8 cellular contexts compared by ENCODE assay signal in the genomic region with DNA sequence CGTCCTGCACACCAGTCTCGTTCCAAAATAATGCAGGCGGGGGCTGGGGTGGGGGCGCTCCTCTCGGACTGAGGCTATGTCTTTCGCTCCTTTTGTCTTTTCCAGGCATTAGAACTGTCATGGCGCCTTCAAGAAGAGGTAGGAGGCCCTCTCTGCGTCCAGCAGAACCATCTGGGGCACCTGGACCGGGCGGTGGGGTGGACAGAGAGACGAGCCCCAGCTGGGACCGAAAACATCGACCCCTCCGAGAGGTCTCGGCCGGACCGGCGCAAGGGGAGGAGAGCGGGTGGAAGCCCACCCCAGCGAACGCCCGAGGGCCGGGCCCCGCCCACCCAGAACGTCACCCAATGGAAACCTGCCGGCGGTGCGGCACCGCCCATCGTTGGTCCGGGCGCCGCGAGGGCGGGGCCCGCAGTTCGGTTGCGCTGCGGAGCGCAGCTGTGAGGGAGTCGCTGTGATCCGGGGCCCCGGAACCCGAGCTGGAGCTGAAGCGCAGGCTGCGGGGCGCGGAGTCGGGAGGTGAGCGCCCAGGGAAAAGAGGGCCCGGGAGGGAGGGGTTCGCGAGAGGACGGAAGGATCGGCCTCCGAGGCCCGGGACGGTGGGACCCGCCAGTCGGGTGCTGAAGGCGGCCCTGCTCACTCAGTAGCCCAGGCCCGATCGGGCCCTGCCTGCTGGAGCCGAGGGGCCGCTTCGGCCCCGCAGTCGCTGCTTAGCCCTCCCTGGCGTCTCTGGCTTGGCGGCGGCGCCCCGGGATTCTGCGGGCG. TPM values are rescaled to one million over a fixed set of nuclear protein-coding genes. Genes with fewer than 3 reads are reported as not detected.
DNase-seq lines count a peak whose midpoint lies in the region; ATAC-seq and TF ChIP-seq lines count a peak whose summit lies in the region.

A gene (plus strand): TSS at position 419 of the 765 bp plus-strand sequence. CDS start 4,643 bp downstream, outside the sequence.

- H3K27me3 Mint-ChIP-seq in activated B cell treated with CpG ODN at 0.5 μM for 24 hours (no peaks in the 10 kb centered on the region), immature natural killer cell (ENCODE audit: low read depth in 3 of 3) (peaks cover 2 to 16% (median 8%) of the 10 kb centered on the region in 3 donors)

- peak; percentile 88 for ATAC-seq in GM18909 (IDR thresholded peaks at IDR 0.05; ENCODE audit: poor library complexity, unreplicated experiment)
- ATAC-seq in HG03159 (IDR thresholded peaks at IDR 0.05; ENCODE audit: unreplicated experiment): peak; percentile 84
- ATAC-seq in activated B cell treated with CpG ODN at 0.5 μM for 24 hours (ENCODE audit: low read depth): peak; percentile 90

- DNase-seq in AG08396 (ENCODE audit: low spot score) (peak; percentile 94), NCI-H345 (lab: John Stamatoyannopoulos, UW) (peak; percentile 96), activated B cell treated with CpG ODN at 0.5 μM for 24 hours (peak; percentile 95), cardiac fibroblast (ENCODE audit: low read depth in 2 of 2) (peak; percentile 90), immature natural killer cell (peak; percentile 88 to 89 (median 88)), smooth muscle cell of the brain vasculature (ENCODE audit: low read depth, low spot score) (peak; percentile 67)

- H3K27ac Mint-ChIP-seq in activated B cell treated with CpG ODN at 0.5 μM for 24 hours (peak within 1 kb of the TSS; percentile 98), immature natural killer cell (peak within 1 kb of the TSS; percentile 88 to 98 (median 96))

- TF ChIP-seq CTCF in activated B cell treated with CpG ODN at 0.5 μM for 24 hours (IDR thresholded peaks at IDR 0.05) (no peak), cardiac fibroblast (IDR thresholded peaks at IDR 0.05; ENCODE audit: low read depth, low read length) (no peak)

- CTCF ChIA-PET in activated B cell treated with CpG ODN at 0.5 μM for 24 hours (lab: Charles Lee): interaction anchor here (1.2 to 3.5 kb wide), 2 partner anchors 18 to 255 kb away, joined by 4 to 15 read pairs; a partner anchor contains a TSS

- POLR2A ChIA-PET in activated B cell treated with CpG ODN at 0.5 μM for 24 hours (lab: Charles Lee): interaction anchor here (0.5 to 4.2 kb wide), 16 partner anchors 11 to 1550 kb away, joined by 3 to 54 read pairs (median 5); a partner anchor contains a TSS

- intact Hi-C loops in activated B cell treated with CpG ODN at 0.5 μM for 24 hours (cut with micrococcal nuclease): loop anchor here (1.0 to 5.0 kb wide), 9 partner anchors 14 to 964 kb away; a partner anchor contains a TSS

- H3K4me3 ChIP-seq in cardiac fibroblast (replicated peaks in 1 of 2; ENCODE audit: low read depth in 2 of 2, low read length in 2 of 2): peak within 1 kb of the TSS; percentile 77 to 91

- H3K9me3 Mint-ChIP-seq in activated B cell treated with CpG ODN at 0.5 μM for 24 hours: no peaks in the 10 kb centered on the region
- H3K9me3 Mint-ChIP-seq in immature natural killer cell: no peaks in the 10 kb centered on the region

- H3K4me3 Mint-ChIP-seq in activated B cell treated with CpG ODN at 0.5 μM for 24 hours (peak within 1 kb of the TSS; percentile 98), immature natural killer cell (peak within 1 kb of the TSS; percentile 95 to 98 (median 98))

- H3K4me1 Mint-ChIP-seq in activated B cell treated with CpG ODN at 0.5 μM for 24 hours (peaks cover 50% of the 10 kb centered on the region), immature natural killer cell (peaks cover 38 to 51% of the 10 kb centered on the region in 2 donors)

- H3K36me3 Mint-ChIP-seq in activated B cell treated with CpG ODN at 0.5 μM for 24 hours (ENCODE audit: low read depth) (peaks cover 19% of the 10 kb centered on the region), immature natural killer cell (peaks cover 3 to 4% (median 4%) of the 10 kb centered on the region in 3 donors)

RNA-seq across cellular contexts. Expression of the gene that starts here (rescaled TPM):
- total RNA-seq in activated B cell treated with CpG ODN at 0.5 μM for 24 hours: 78.9 and 82.3 TPM in 2 replicates
- 100 to 1,000 TPM in 2 of 3 donors, 10 to 100 TPM in 1; 85.7 to 154 (median 147) TPM for polyA plus RNA-seq in immature natural killer cell

Comparison
In these comparisons a context has a peak if more than half of its experiments do, and no peak if none do; other contexts are left out.
1. Peak in every context shown above with its lines: DNase-seq, ATAC-seq and H3K4me3 ChIP-seq.